9 cellular contexts compared by ENCODE assay signal in genomic region chr5:93789173-93790070, GRCh38. TPM values are rescaled to one million over a fixed set of nuclear protein-coding genes. Genes with fewer than 3 reads are reported as not detected.
DNase-seq lines count a peak whose midpoint lies in the region; ATAC-seq and TF ChIP-seq lines count a peak whose summit lies in the region.
"Had no signal": no experiment of that assay in that cellular context is flagged by ENCODE, and none has a peak within 500 bp of the region (broad histone marks: within the 10 kb centered on the region; RNA-seq: fewer than 3 reads in every experiment).

No MANE protein-coding gene starts in this region.

- peak; percentile 17 for TF ChIP-seq CTCF in choroid plexus epithelial cell (conservative IDR thresholded peaks at IDR 0.05; ENCODE audit: low read depth, low read length)

- no peak overlapping the region for H3K4me3 Mint-ChIP-seq in immature natural killer cell

- DNase-seq in EH (ENCODE audit: low read depth) = peak; percentile 82
- peak; percentile 15 for DNase-seq in LoVo (ENCODE audit: low spot score)
- DNase-seq in choroid plexus epithelial cell (ENCODE audit: low read depth) = peak; percentile 81
- DNase-seq in non-pigmented ciliary epithelial cell (ENCODE audit: low read depth) = peak; percentile 59
- no peak for DNase-seq in NCI-H774 (lab: John Stamatoyannopoulos, UW)
- no peak for DNase-seq in immature natural killer cell
- DNase-seq in KG1 (lab: John Stamatoyannopoulos, UW) = no peak
- DNase-seq: activated CD4-positive, alpha-beta T cell treated with anti-CD3 and anti-CD28 coated beads for 1 hour had no signal

- H3K9me3 Mint-ChIP-seq in immature natural killer cell = no peaks in the 10 kb centered on the region

- H3K36me3 Mint-ChIP-seq in immature natural killer cell = peaks cover 6 to 9% (median 8%) of the 10 kb centered on the region in 3 donors

- ATAC-seq in GM21723 (IDR thresholded peaks at IDR 0.05; ENCODE audit: unreplicated experiment) = no peak

- peak overlapping the region in 1 of 6 donors; percentile 38 for H3K27ac Mint-ChIP-seq in immature natural killer cell

- H3K4me1 Mint-ChIP-seq in immature natural killer cell = peaks cover 0 to 11% of the 10 kb centered on the region in 2 donors

- H3K4me3 ChIP-seq in choroid plexus epithelial cell (ENCODE audit: low read depth, low read length) = no peak overlapping the region

- peaks cover 0 to 1% (median 0%) of the 10 kb centered on the region in 3 donors for H3K27me3 Mint-ChIP-seq in immature natural killer cell (ENCODE audit: low read depth in 3 of 3)

RNA-seq across cellular contexts. Expression of gene POU5F2, which starts 48.0 kb away (rescaled TPM):
- polyA plus RNA-seq in immature natural killer cell = under 1 TPM in 1 of 3 donors, not detected in 2; 0.25 TPM

Comparison
In these comparisons a context has a peak if more than half of its experiments do, and no peak if none do; other contexts are left out.
1. DNase-seq: peak in EH (single experiment), LoVo (single experiment), choroid plexus epithelial cell (single experiment) and non-pigmented ciliary epithelial cell (single experiment); none in NCI-H774 (single experiment), immature natural killer cell (0 of 3) and KG1 (single experiment).